In genomic region chr1:161388639-161389038, GRCh38 we compare ENCODE assay signal across 13 cellular contexts. TPM values are rescaled to one million over a fixed set of nuclear protein-coding genes. Genes with fewer than 3 reads are reported as not detected.
A peak's percentile ranks its signal among the peaks of the same experiment; 100 is the strongest.
DNase-seq lines count a peak whose midpoint lies in the region; ATAC-seq, FAIRE-seq and TF ChIP-seq lines count a peak whose summit lies in the region.
"Had no signal": no experiment of that assay in that cellular context is flagged by ENCODE, and none has a peak within 500 bp of the region (broad histone marks: within the 10 kb centered on the region; RNA-seq: fewer than 3 reads in every experiment).

No MANE protein-coding gene starts in this region.

- H3K27ac ChIP-seq in CD4-positive, alpha-beta memory T cell (ENCODE audit: low read depth, low read length), result no peak overlapping the region
- H3K27ac ChIP-seq in IMR-90 (ENCODE audit: insufficient read depth, low read length), result no peak overlapping the region
- no peak overlapping the region for H3K27ac ChIP-seq in astrocyte (ENCODE audit: low read depth, low read length)

- H2BK120ac ChIP-seq in IMR-90 (ENCODE audit: low read depth, low read length), result no peak overlapping the region

- H3K36me3 Mint-ChIP-seq in CD4-positive, alpha-beta memory T cell, result peaks cover 0 to 4% of the 10 kb centered on the region in 2 donors
- no peaks in the 10 kb centered on the region for H3K36me3 Mint-ChIP-seq in astrocyte (ENCODE audit: low read depth, unreplicated experiment)
- H3K36me3 Mint-ChIP-seq in neural crest cell (ENCODE audit: low read depth), result no peaks in the 10 kb centered on the region

- WGBS in IMR-90 (ENCODE audit: extremely low coverage in 2 of 2, insufficient read length in 1 of 2), 2 experiments, result no CpG with 5 or more reads among the region's 3 CpGs

- in situ Hi-C loops in IMR-90 (cut with MboI; ENCODE audit: low sequenced_read_pairs), result no loop called here

- peak overlapping the region in 1 of 2 experiments; percentile 51; a peak in 1 of 4 replicates for H4K8ac ChIP-seq in IMR-90 (ENCODE audit: low read depth in 2 of 2, low read length in 2 of 2)

- CTCF ChIA-PET in CD4-positive, alpha-beta memory T cell (lab: Charles Lee; ENCODE audit: partially characterized antibody), result interaction anchor here (0.7 to 15.8 kb wide), 2 partner anchors 164 to 208 kb away, joined by 3 to 245 read pairs; partner anchors contain the start of genes APOA2 and TOMM40L
- CTCF ChIA-PET in IMR-90 (lab: Yijun Ruan, JAX), result no interaction called here

- H3K27me3 Mint-ChIP-seq in CD4-positive, alpha-beta memory T cell, result no peaks in the 10 kb centered on the region
- H3K27me3 Mint-ChIP-seq in astrocyte (ENCODE audit: low read depth, unreplicated experiment) (peaks cover 3% of the 10 kb centered on the region), neural crest cell (ENCODE audit: low read depth) (peaks cover 8% of the 10 kb centered on the region)

- H3K79me1 ChIP-seq in IMR-90 (ENCODE audit: low read depth in 1 of 2, low read length in 2 of 2), result peaks cover 0 to 4% of the 10 kb centered on the region in 2 experiments; a peak in 1 of 4 replicates

- H4K91ac ChIP-seq in IMR-90 (ENCODE audit: insufficient read depth, low read depth, low read length), result no peak overlapping the region

- H3K4me3 Mint-ChIP-seq in CD4-positive, alpha-beta memory T cell, result peak overlapping the region in 7 of 8 donors; percentile 27 to 95 (median 93)
- peak overlapping the region; percentile 1 for H3K4me3 Mint-ChIP-seq in astrocyte (ENCODE audit: unreplicated experiment)
- H3K4me3 Mint-ChIP-seq in neural crest cell, result peak overlapping the region; percentile 92

- no peaks in the 10 kb centered on the region for H3K9me3 Mint-ChIP-seq in CD4-positive, alpha-beta memory T cell
- H3K9me3 Mint-ChIP-seq in astrocyte (ENCODE audit: unreplicated experiment) (no peaks in the 10 kb centered on the region), neural crest cell (no peaks in the 10 kb centered on the region)

- H3K4me1 Mint-ChIP-seq in CD4-positive, alpha-beta memory T cell, result peaks cover 12 to 48% (median 33%) of the 10 kb centered on the region in 4 donors
- H3K4me1 Mint-ChIP-seq in astrocyte (ENCODE audit: low read depth, unreplicated experiment), result peaks cover 1% of the 10 kb centered on the region
- peaks cover 15% of the 10 kb centered on the region for H3K4me1 Mint-ChIP-seq in neural crest cell

- no peak for TF ChIP-seq POLR2A in IMR-90 (IDR thresholded peaks at IDR 0.05; ENCODE audit: low read depth, low read length)

- no peak overlapping the region for H3K4ac ChIP-seq in IMR-90 (ENCODE audit: low read depth, low read length)

- ATAC-seq in IMR-90 (ENCODE audit: low read depth), result no peak
- no peak for ATAC-seq in GM18498 (IDR thresholded peaks at IDR 0.05; ENCODE audit: unreplicated experiment)
- ATAC-seq in HG03457 (IDR thresholded peaks at IDR 0.05; ENCODE audit: unreplicated experiment), result no peak

- H3K27me3 ChIP-seq in CD4-positive, alpha-beta memory T cell (ENCODE audit: insufficient read depth, low read length), result no peaks in the 10 kb centered on the region
- no peaks in the 10 kb centered on the region for H3K27me3 ChIP-seq in IMR-90 (ENCODE audit: control insufficient read depth, insufficient read depth, low read length)
- no peaks in the 10 kb centered on the region for H3K27me3 ChIP-seq in astrocyte (ENCODE audit: insufficient read depth, low read length)

- TF ChIP-seq RAD21 in IMR-90 (IDR thresholded peaks at IDR 0.05; ENCODE audit: low read length), result no peak

- H3K18ac ChIP-seq in IMR-90 (ENCODE audit: low read depth, low read length), result no peak overlapping the region

- H3K9ac ChIP-seq in IMR-90 (ENCODE audit: low read depth, low read length) (no peak overlapping the region), astrocyte (ENCODE audit: low read length) (no peak overlapping the region)

- 0 out of 2 replicates have a peak overlapping the region, but pooled peaks have one; percentile 5 for H2BK20ac ChIP-seq in IMR-90 (ENCODE audit: low read depth, low read length)

- H4K5ac ChIP-seq in IMR-90 (ENCODE audit: low read depth, low read length), result no peak overlapping the region

- no peaks in the 10 kb centered on the region for H3K79me2 ChIP-seq in astrocyte (ENCODE audit: insufficient read depth, low read length)

- H3K4me1 ChIP-seq in CD4-positive, alpha-beta memory T cell (ENCODE audit: insufficient read depth, low read length), result peaks cover 29% of the 10 kb centered on the region
- H3K4me1 ChIP-seq in IMR-90 (ENCODE audit: control insufficient read depth, insufficient read depth, low read length) (no peaks in the 10 kb centered on the region), astrocyte (ENCODE audit: insufficient read depth, low read length) (peaks cover 7% of the 10 kb centered on the region)

- no peak overlapping the region for H2BK5ac ChIP-seq in IMR-90 (ENCODE audit: low read depth, low read length, poor library complexity, severe bottlenecking)

- no peaks in the 10 kb centered on the region for H3K9me3 ChIP-seq in CD4-positive, alpha-beta memory T cell (ENCODE audit: control insufficient read depth in 1 of 2, low read length in 2 of 2)
- H3K9me3 ChIP-seq in IMR-90 (ENCODE audit: control insufficient read depth, insufficient read depth, low read length) (no peaks in the 10 kb centered on the region), astrocyte (ENCODE audit: insufficient read depth, low read depth, low read length) (no peaks in the 10 kb centered on the region)

- DNase-seq in CD4-positive, alpha-beta memory T cell, result no peak
- DNase-seq in IMR-90, result no peak
- DNase-seq in astrocyte (ENCODE audit: low read depth), result no peak
- no peak for DNase-seq in neural crest cell (ENCODE audit: low read depth, low spot score)
- DNase-seq in OCI-M1 (lab: John Stamatoyannopoulos, UW), result no peak
- DNase-seq in NCI-H2196 (lab: John Stamatoyannopoulos, UW; ENCODE audit: unreplicated experiment), result no peak
- DNase-seq: activated gamma-delta T cell treated with Interleukin-2 at 50 U/mL for 16 hours, NCI-H2029 treated with DMSO at 0.1 percent for 48 hours had no signal

- H3K14ac ChIP-seq in IMR-90 (replicated peaks; ENCODE audit: low read depth, low read length), result no peak overlapping the region

- peak overlapping the region; percentile 65 to 99 (median 97) for H3K27ac Mint-ChIP-seq in CD4-positive, alpha-beta memory T cell
- H3K27ac Mint-ChIP-seq in astrocyte (ENCODE audit: unreplicated experiment) (peak overlapping the region; percentile 98), neural crest cell (ENCODE audit: unreplicated experiment) (no peak overlapping the region)

- FAIRE-seq in astrocyte (lab: Jason Lieb, UNC), result no peak
- FAIRE-seq: urothelium cell line had no signal

- peak overlapping the region; percentile 60 for H2AK5ac ChIP-seq in IMR-90 (ENCODE audit: low read depth, low read length)

- H3K23ac ChIP-seq in IMR-90 (ENCODE audit: low read depth, low read length), result no peak overlapping the region

- intact Hi-C loops in CD4-positive, alpha-beta memory T cell (cut with micrococcal nuclease), result no loop called here
- intact Hi-C loops in IMR-90 (cut with micrococcal nuclease), result loop anchor here (10.0 kb wide), 2 partner anchors 1554 to 1576 kb away; no protein-coding TSS in a partner anchor

- H3K4me2 ChIP-seq in IMR-90 (ENCODE audit: low read depth, low read length) (no peak overlapping the region), astrocyte (ENCODE audit: low read length) (no peak overlapping the region)

- H2BK15ac ChIP-seq in IMR-90 (ENCODE audit: low read depth, low read length), result no peak overlapping the region

- no peak overlapping the region for H3K4me3 ChIP-seq in CD4-positive, alpha-beta memory T cell (ENCODE audit: low read length in 2 of 2)
- H3K4me3 ChIP-seq in IMR-90 (ENCODE audit: insufficient read depth, low read depth, low read length) (no peak overlapping the region), astrocyte (ENCODE audit: insufficient read depth, low read depth, low read length) (no peak overlapping the region)
- H3K4me3 ChIP-seq: lung had no signal

- H4K20me1 ChIP-seq in IMR-90 (ENCODE audit: insufficient read depth, low read length), result no peaks in the 10 kb centered on the region
- no peaks in the 10 kb centered on the region for H4K20me1 ChIP-seq in astrocyte (ENCODE audit: insufficient read depth, low read length)

- H2AK9ac ChIP-seq in IMR-90 (replicated peaks; ENCODE audit: low read depth, low read length, poor library complexity), result peak overlapping the region; percentile 85

- TF ChIP-seq CTCF in IMR-90 (conservative IDR thresholded peaks at IDR 0.05; ENCODE audit: low read depth, low read length), result no peak
- no peak for TF ChIP-seq CTCF in astrocyte (IDR thresholded peaks at IDR 0.05; ENCODE audit: insufficient read depth, low read depth, low read length)
- TF ChIP-seq CTCF in neural crest cell (conservative IDR thresholded peaks at IDR 0.05), result no peak

- dilution Hi-C loops in IMR-90 (cut with HindIII; ENCODE audit: low sequenced_read_pairs, unreplicated experiment), result no loop called here

- H3K36me3 ChIP-seq in CD4-positive, alpha-beta memory T cell (ENCODE audit: insufficient read depth, low read length), result no peaks in the 10 kb centered on the region
- no peaks in the 10 kb centered on the region for H3K36me3 ChIP-seq in IMR-90 (ENCODE audit: control insufficient read depth, insufficient read depth, low read length)
- no peaks in the 10 kb centered on the region for H3K36me3 ChIP-seq in astrocyte (ENCODE audit: insufficient read depth, low read length)

- H2AFZ ChIP-seq in IMR-90 (replicated peaks; ENCODE audit: low read length, poor library complexity) (peak overlapping the region; percentile 32), astrocyte (ENCODE audit: low read depth, low read length) (no peak overlapping the region)

- POLR2A ChIA-PET in CD4-positive, alpha-beta memory T cell (lab: Charles Lee; ENCODE audit: partially characterized antibody), result interaction anchor here (1.5 to 3.4 kb wide), 5 partner anchors 11 to 235 kb away, joined by 4 to 27 read pairs (median 12); partner anchors contain the start of genes NDUFS2, SDHC, TOMM40L and UFC1
- POLR2A ChIA-PET in IMR-90 (lab: Charles Lee; ENCODE audit: unreplicated experiment), result no interaction called here

- no peak overlapping the region for H3K56ac ChIP-seq in IMR-90 (ENCODE audit: extremely low read depth, insufficient read depth, low read length)

- H3K9me1 ChIP-seq in IMR-90 (ENCODE audit: insufficient read depth, low read length), result peaks cover 2% of the 10 kb centered on the region; the same call in 1 of the 2 replicates

- no TSS peak for BruUV-seq in IMR-90 (replicated peaks; lab: Mats Ljungman, UMichigan)

TF ChIP-seq in IMR-90, 13 proteins besides CTCF, POLR2A, EP300 and RAD21 (continues in another document):
- no peak for TF ChIP-seq FOS (IDR thresholded peaks at IDR 0.05; ENCODE audit: low read depth, low read length)
- TF ChIP-seq MAFK (IDR thresholded peaks at IDR 0.05; ENCODE audit: low read depth, low read length), result no peak
- no peak for TF ChIP-seq CHD1 (IDR thresholded peaks at IDR 0.05; ENCODE audit: low read depth, low read length)

RNA-seq across cellular contexts. Expression of gene CFAP126, which starts 21.0 kb away (rescaled TPM):
- not detected for total RNA-seq in CD4-positive, alpha-beta memory T cell
- not detected for polyA plus RNA-seq in CD4-positive, alpha-beta memory T cell
- total RNA-seq in IMR-90 (2012; rRNA removed) (not detected in 2 replicates), astrocyte (not detected in 2 replicates), neural crest cell (not detected in 2 replicates)
- polyA plus RNA-seq in IMR-90 (2012; rRNA removed), result not detected in 2 replicates
- not detected in 2 replicates for polyA plus RNA-seq in IMR-90 (2012; cell fraction: cytosol; rRNA removed)
- polyA plus RNA-seq in IMR-90 (2012; cell fraction: nucleus; rRNA removed; ENCODE audit: low replicate concordance), result not detected in 2 replicates
- total RNA-seq: H4 had no signal

Comparison
In these comparisons a context has a peak if more than half of its experiments do, and no peak if none do; other contexts are left out.
1. H3K4me3 Mint-ChIP-seq: peak in every context shown above with its lines; median percentile 93 in CD4-positive, alpha-beta memory T cell; 92 in neural crest cell; 1 in astrocyte.